In genomic region chr1:155000725-155001437, GRCh38 we compare ENCODE assay signal across 1 cellular context.
TF ChIP-seq lines count a peak whose summit lies in the region.

No MANE protein-coding gene starts in this region.

TF ChIP-seq in K562, 482 proteins besides CTCF, POLR2A, EP300 and RAD21 (continued from another document and continues in another):
- TF ChIP-seq VEZF1 (CRISPR knock-in tag; IDR thresholded peaks at IDR 0.05): peak; percentile 87
- peak; percentile 65 for TF ChIP-seq PCBP1 (IDR thresholded peaks at IDR 0.05; ENCODE audit: low read depth, low read length, poor library complexity, severe bottlenecking)
- TF ChIP-seq KLF16 (IDR thresholded peaks at IDR 0.05): no peak; the same call in 1 of the 2 replicates
- no peak for TF ChIP-seq NR2F6 (CRISPR knock-in tag; IDR thresholded peaks at IDR 0.05)
- TF ChIP-seq NFATC3 (IDR thresholded peaks at IDR 0.05): no peak
- peak; percentile 49; the same call in 1 of the 2 replicates for TF ChIP-seq DMBX1 (CRISPR knock-in tag; IDR thresholded peaks at IDR 0.05; ENCODE audit: borderline replicate concordance)
- TF ChIP-seq ARHGAP35 (IDR thresholded peaks at IDR 0.05; ENCODE audit: partially characterized antibody): no peak
- TF ChIP-seq PREB (CRISPR knock-in tag; IDR thresholded peaks at IDR 0.05): no peak
- TF ChIP-seq FOSL1 (tag; conservative IDR thresholded peaks at IDR 0.05): peak; percentile 96
- TF ChIP-seq NFRKB (IDR thresholded peaks at IDR 0.05; ENCODE audit: low read depth): peak; percentile 84
- TF ChIP-seq ZNF77 (CRISPR knock-in tag; IDR thresholded peaks at IDR 0.05): no peak
- no peak for TF ChIP-seq RUNX1 (IDR thresholded peaks at IDR 0.05; ENCODE audit: low read depth)
- no peak for TF ChIP-seq ZBTB5 (IDR thresholded peaks at IDR 0.05)
- peak; percentile 77; the same call in 1 of the 2 replicates for TF ChIP-seq RREB1 (CRISPR knock-in tag; IDR thresholded peaks at IDR 0.05)
- no peak for TF ChIP-seq ZNF699 (CRISPR knock-in tag; IDR thresholded peaks at IDR 0.05; ENCODE audit: insufficient replicate concordance)
- TF ChIP-seq ETS1 (conservative IDR thresholded peaks at IDR 0.05; ENCODE audit: control insufficient read depth, low read depth, low read length): peak; percentile 18; the same call in 1 of the 2 replicates
- TF ChIP-seq BRCA1 (IDR thresholded peaks at IDR 0.05): no peak
- TF ChIP-seq BRCA1 (CRISPR knock-in tag; IDR thresholded peaks at IDR 0.05): no peak
- no peak for TF ChIP-seq HMG20A (CRISPR knock-in tag; conservative IDR thresholded peaks at IDR 0.05)
- TF ChIP-seq ZFX (CRISPR knock-in tag; IDR thresholded peaks at IDR 0.05): peak; percentile 47
- no peak for TF ChIP-seq CHD7 (IDR thresholded peaks at IDR 0.05; ENCODE audit: low read depth, low read length)
- no peak for TF ChIP-seq IRF2 (CRISPR knock-in tag; IDR thresholded peaks at IDR 0.05)
- no peak for TF ChIP-seq ZNF143 (CRISPR knock-in tag; IDR thresholded peaks at IDR 0.05)
- TF ChIP-seq THRA (IDR thresholded peaks at IDR 0.05): peak; percentile 97
- TF ChIP-seq FOXP4 (CRISPR knock-in tag; IDR thresholded peaks at IDR 0.05; ENCODE audit: borderline replicate concordance): no peak
- TF ChIP-seq HCFC1 (IDR thresholded peaks at IDR 0.05; ENCODE audit: low read depth, low read length): no peak; the same call in none of the 2 replicates
- TF ChIP-seq TEAD4 (IDR thresholded peaks at IDR 0.05; ENCODE audit: low read length): no peak; the same call in 1 of the 2 replicates
- no peak for TF ChIP-seq TEAD4 (CRISPR knock-in tag; IDR thresholded peaks at IDR 0.05; ENCODE audit: borderline replicate concordance)
